Comparison of ENCODE assay signal across 23 cellular contexts in the genomic region with DNA sequence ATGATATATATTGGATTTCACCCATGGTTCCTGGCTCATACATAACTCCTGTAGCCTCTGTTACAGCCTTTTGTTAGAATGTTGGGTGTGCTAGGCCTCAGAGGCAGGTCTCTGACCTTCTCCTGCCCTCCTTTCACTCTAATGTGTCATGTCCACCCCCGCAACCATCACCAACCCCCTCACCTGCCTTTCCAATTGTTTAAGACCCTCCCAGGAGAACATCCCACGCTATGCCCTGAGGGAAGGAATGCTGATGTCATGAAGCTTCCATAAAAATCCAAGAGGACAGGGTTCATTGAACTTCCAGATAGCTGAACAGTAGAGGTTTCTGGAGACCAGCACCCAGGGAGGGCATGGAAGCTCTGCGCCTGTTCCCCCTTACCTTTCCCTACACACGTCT. TPM values are rescaled to one million over a fixed set of nuclear protein-coding genes. Genes with fewer than 3 reads are reported as not detected.
"Had no signal": no experiment of that assay in that cellular context is flagged by ENCODE, and none has a peak within 500 bp of the region (broad histone marks: within the 10 kb centered on the region; RNA-seq: fewer than 3 reads in every experiment).

No MANE protein-coding gene starts in this region.

- H2AFZ ChIP-seq: hepatocyte had no signal

- H3K4me2 ChIP-seq: hepatocyte had no signal

- H3K27me3 Mint-ChIP-seq: activated naive CD8-positive, alpha-beta T cell had no signal

- H3K9me3 Mint-ChIP-seq: effector memory CD8-positive, alpha-beta T cell had no signal

- H3K27me3 ChIP-seq: cardiac muscle cell, hepatocyte, right atrium auricular region, thyroid gland had no signal

- ATAC-seq: effector memory CD8-positive, alpha-beta T cell; left lobe of liver had no signal

- H3K79me2 ChIP-seq: hepatocyte had no signal

- H3K27ac Mint-ChIP-seq: activated naive CD8-positive, alpha-beta T cell; activated T-cell treated with anti-CD3 and anti-CD28 coated beads, Interleukin-2, amount 50 U/mL, for 72 hours; effector memory CD8-positive, alpha-beta T cell; nephron progenitor cell had no signal

- H3K4me3 ChIP-seq: cardiac muscle cell, hepatocyte, lung, right atrium auricular region, thyroid gland had no signal

- H3K36me3 ChIP-seq: cardiac muscle cell, right atrium auricular region, thyroid gland had no signal

- H3K27ac ChIP-seq: cardiac muscle cell, hepatocyte, right atrium auricular region, thyroid gland had no signal

- H3K4me1 ChIP-seq: thyroid gland had no signal

- DNase-seq: activated CD4-positive, alpha-beta T cell treated with anti-CD3 and anti-CD28 coated beads, Interleukin-2, amount 50 U/mL, for 1 hour; activated CD4-positive, CD25-positive, alpha-beta regulatory T cell treated with anti-CD3 and anti-CD28 coated beads, Interleukin-2, amount 50 U/mL, for 72 hours; activated gamma-delta T cell; activated T-cell treated with anti-CD3 and anti-CD28 coated beads, Interleukin-2, amount 50 U/mL, for 72 hours; effector memory CD8-positive, alpha-beta T cell; nephron progenitor cell; stimulated activated CD4-positive, alpha-beta T cell treated with anti-CD3 and anti-CD28 coated beads, Interleukin-12 subunit alpha, Interleukin-12 subunit beta, amount 100 ng/mL, for 4 hours; stimulated activated CD4-positive, alpha-beta T cell treated with anti-CD3 and anti-CD28 coated beads, Interleukin-1b, Interleukin-23, amount 100 ng/mL, for 48 hours; stimulated activated CD8-positive, alpha-beta memory T cell treated with anti-CD3 and anti-CD28 coated beads, Interleukin-4, amount 100 ng/mL, for 48 hours; stimulated activated naive CD4-positive, alpha-beta T cell; T-helper 1 cell; T1000; thyroid gland had no signal

- H3K36me3 Mint-ChIP-seq: activated naive CD8-positive, alpha-beta T cell had no signal

- H3K4me3 Mint-ChIP-seq: activated naive CD8-positive, alpha-beta T cell; activated T-cell treated with anti-CD3 and anti-CD28 coated beads, Interleukin-2, amount 50 U/mL, for 72 hours; effector memory CD8-positive, alpha-beta T cell; nephron progenitor cell had no signal

- H3K9me3 ChIP-seq: right atrium auricular region, thyroid gland had no signal

RNA-seq across cellular contexts. Expression of a gene that starts 30.8 kb away (rescaled TPM):
- total RNA-seq: dermis microvascular lymphatic vessel endothelial cell, glomerular endothelial cell, left lobe of liver, myocyte, posterior vena cava had no signal
